Comparison of ENCODE assay signal across 8 cellular contexts in the genomic region with DNA sequence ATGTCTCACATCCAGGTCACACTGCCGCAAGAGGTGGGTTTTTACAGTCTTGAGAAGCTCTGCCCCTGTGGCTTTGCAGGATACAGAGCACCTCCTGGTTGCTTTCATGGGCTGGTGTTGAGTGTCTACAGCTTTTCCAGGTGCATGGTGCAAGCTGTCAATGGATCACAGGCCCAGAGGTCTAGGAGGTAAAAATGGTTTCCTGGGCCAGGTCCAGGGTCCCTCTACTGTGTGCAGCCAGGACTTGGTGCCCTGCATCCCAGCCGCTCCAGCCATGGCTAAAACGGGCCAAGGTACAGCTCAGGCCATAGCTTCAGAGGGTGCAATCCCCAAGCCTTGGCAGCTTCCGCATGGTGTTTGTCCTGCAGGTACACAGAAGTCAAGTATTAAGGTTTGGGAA.
"Had no signal": no experiment of that assay in that cellular context is flagged by ENCODE, and none has a peak within 500 bp of the region (broad histone marks: within the 10 kb centered on the region; RNA-seq: fewer than 3 reads in every experiment).

No MANE protein-coding gene starts in this region.

- H3K4me3 Mint-ChIP-seq: IgD-negative memory B cell had no signal

- H3K4me3 ChIP-seq: K562 had no signal

- H3K27me3 Mint-ChIP-seq: IgD-negative memory B cell had no signal

- DNase-seq: IMR-90, KBM-7, KG1 had no signal

- ATAC-seq: HepG2, K562 had no signal

- H3K4me1 Mint-ChIP-seq: IgD-negative memory B cell had no signal

- H3K36me3 Mint-ChIP-seq: IgD-negative memory B cell had no signal

- H3K27ac ChIP-seq: HL-60 had no signal

- H3K27ac Mint-ChIP-seq: IgD-negative memory B cell had no signal

- FAIRE-seq: HepG2, HTR-8/SVneo, K562 had no signal
